Comparison of ENCODE assay signal across 1 cellular context in the genomic region with DNA sequence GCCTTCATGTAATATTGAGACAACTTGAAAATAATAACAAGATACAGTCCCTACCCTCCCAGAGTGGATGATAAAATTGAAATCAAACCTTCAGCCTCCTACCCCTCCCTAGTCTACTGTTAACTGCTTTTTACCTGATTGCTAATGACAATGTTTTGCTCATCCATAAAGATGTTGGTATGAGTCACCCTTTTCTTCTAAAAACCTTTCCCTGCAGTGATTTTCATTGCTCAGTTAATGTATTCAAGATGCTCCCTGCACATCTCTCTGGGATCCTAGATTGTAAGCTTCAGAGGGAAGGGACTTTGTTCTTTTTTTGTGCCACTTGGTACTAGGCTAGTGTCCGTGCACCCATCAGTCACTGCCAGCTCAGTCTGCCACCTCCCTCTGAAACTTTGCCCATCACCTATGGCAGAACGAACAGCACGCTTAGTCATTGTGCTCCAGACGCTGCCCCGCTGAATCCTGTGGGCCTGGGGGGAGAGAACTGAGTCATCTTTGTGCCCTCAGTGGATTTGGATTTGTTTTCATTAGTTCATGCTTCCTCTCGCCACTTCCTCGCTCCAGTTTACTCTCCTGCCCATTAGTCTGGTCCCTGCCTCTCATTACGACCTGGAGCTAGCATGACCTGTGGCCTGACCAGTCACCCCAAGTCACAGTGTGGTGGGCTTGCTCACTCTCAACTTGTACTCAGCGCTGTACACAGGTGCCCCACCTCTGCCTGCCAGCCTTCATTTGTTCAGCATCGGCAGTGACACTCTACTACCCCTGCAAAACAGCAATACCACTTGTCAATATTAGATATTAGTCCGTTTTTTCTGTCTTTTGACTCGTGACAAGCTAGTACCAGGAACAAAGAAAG.
TF ChIP-seq lines count a peak whose summit lies in the region.

No MANE protein-coding gene starts in this region.

TF ChIP-seq in endothelial cell of umbilical vein, 7 proteins besides CTCF, POLR2A, EP300 and RAD21 (continued from another document):
- peak; percentile 93 for TF ChIP-seq FOS (IDR thresholded peaks at IDR 0.05; ENCODE audit: borderline replicate concordance, insufficient read depth, low read length)
TF ChIP-seq in endothelial cell of umbilical vein: peak in this region for 3.
